ENCODE assay signal across 1 cellular context in the genomic region with DNA sequence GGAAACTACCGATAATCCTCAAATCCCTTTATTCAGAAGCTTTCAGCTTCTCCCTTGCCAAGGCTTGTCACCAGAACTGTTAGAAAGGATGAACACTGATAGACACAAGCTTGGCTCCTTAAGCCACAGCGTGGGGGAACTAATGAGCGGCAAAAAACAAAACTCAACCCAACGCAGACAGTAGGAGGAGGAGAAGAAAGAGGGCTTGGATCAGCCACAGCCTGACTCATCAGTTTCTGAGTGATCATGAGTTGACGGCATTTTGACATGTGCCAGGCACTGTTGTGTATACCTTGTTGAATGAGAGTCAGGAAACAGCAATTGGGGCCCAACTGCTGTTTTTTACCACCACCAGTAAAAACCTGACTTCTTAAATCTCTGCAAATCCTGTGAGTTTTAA.
A peak's percentile ranks its signal among the peaks of the same experiment; 100 is the strongest.
TF ChIP-seq lines count a peak whose summit lies in the region.

No MANE protein-coding gene starts in this region.

TF ChIP-seq in K562, 482 proteins besides CTCF, POLR2A, EP300 and RAD21 (continues in another document):
- TF ChIP-seq, protein P1, sequence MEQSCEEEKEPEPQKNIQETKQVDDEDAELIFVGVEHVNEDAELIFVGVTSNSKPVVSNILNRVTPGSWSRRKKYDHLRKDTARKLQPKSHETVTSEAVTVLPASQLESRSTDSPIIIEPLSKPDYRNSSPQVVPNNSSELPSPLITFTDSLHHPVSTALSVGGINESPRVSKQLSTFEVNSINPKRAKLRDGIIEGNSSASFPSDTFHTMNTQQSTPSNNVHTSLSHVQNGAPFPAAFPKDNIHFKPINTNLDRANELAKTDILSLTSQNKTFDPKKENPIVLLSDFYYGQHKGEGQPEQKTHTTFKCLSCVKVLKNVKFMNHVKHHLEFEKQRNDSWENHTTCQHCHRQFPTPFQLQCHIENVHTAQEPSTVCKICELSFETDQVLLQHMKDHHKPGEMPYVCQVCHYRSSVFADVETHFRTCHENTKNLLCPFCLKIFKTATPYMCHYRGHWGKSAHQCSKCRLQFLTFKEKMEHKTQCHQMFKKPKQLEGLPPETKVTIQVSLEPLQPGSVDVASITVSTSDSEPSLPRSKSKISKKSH (CRISPR knock-in tag; IDR thresholded peaks at IDR 0.05) = no peak
- TF ChIP-seq ZNF311 (CRISPR knock-in tag; IDR thresholded peaks at IDR 0.05) (no peak), ZNF668 (CRISPR knock-in tag; IDR thresholded peaks at IDR 0.05) (no peak), TBP (optimal IDR thresholded peaks at IDR 0.05; ENCODE audit: low read depth, low read length) (peak; percentile 19), SIRT6 (IDR thresholded peaks at IDR 0.05; ENCODE audit: low read depth, low read length) (no peak), POLR2G (IDR thresholded peaks at IDR 0.05; ENCODE audit: low read depth, low read length) (no peak), BCL6 (CRISPR knock-in tag; IDR thresholded peaks at IDR 0.05) (no peak), ZNF764 (CRISPR knock-in tag; IDR thresholded peaks at IDR 0.05; ENCODE audit: low read depth) (no peak), MAFG (tag; conservative IDR thresholded peaks at IDR 0.05) (peak; percentile 96), ESRRB (CRISPR knock-in tag; IDR thresholded peaks at IDR 0.05; ENCODE audit: borderline replicate concordance) (no peak), ZC3H4 (CRISPR knock-in tag; IDR thresholded peaks at IDR 0.05; ENCODE audit: borderline replicate concordance) (no peak), MAFK (IDR thresholded peaks at IDR 0.05; ENCODE audit: low read length) (peak; percentile 84), MXI1 (IDR thresholded peaks at IDR 0.05; ENCODE audit: low read depth, low read length) (no peak), THRAP3 (IDR thresholded peaks at IDR 0.05; ENCODE audit: borderline replicate concordance) (no peak), ZNF121 (CRISPR knock-in tag; conservative IDR thresholded peaks at IDR 0.05) (no peak), FOSL1 (tag; conservative IDR thresholded peaks at IDR 0.05) (peak; percentile 48), SMC3 (conservative IDR thresholded peaks at IDR 0.05; ENCODE audit: insufficient read depth, low read depth, low read length) (no peak), BHLHE40 (IDR thresholded peaks at IDR 0.05; ENCODE audit: low read length) (peak; percentile 52; the same call in 1 of the 2 replicates), EHMT2 (IDR thresholded peaks at IDR 0.05) (0 out of 2 replicates have a peak, but pooled peaks have one; percentile 39), MAFF (IDR thresholded peaks at IDR 0.05; ENCODE audit: low read length) (peak; percentile 83), CREM (IDR thresholded peaks at IDR 0.05; ENCODE audit: low read depth) (no peak), EZH2 (IDR thresholded peaks at IDR 0.05; ENCODE audit: borderline replicate concordance, low read depth, low read length) (no peak), CXXC5 (CRISPR knock-in tag; IDR thresholded peaks at IDR 0.05) (peak; percentile 33; the same call in 1 of the 2 replicates), L3MBTL2 (IDR thresholded peaks at IDR 0.05) (peak; percentile 74; the same call in 1 of the 2 replicates), NCOR1 (IDR thresholded peaks at IDR 0.05) (no peak), IRF2 (CRISPR knock-in tag; IDR thresholded peaks at IDR 0.05) (no peak), NR3C1 (CRISPR knock-in tag; IDR thresholded peaks at IDR 0.05) (no peak), CBX3 (IDR thresholded peaks at IDR 0.05; ENCODE audit: borderline replicate concordance in 1 of 2, low read length in 2 of 2) (0 out of 3 replicates have a peak, but pooled peaks of 1 of the 2 experiments have one; percentile 15), ZNF644 (tag; IDR thresholded peaks at IDR 0.05; ENCODE audit: low read depth) (no peak), EGR1 (conservative IDR thresholded peaks at IDR 0.05) (0 out of 2 replicates have a peak, but pooled peaks have one; percentile 4), ZKSCAN8 (CRISPR knock-in tag; IDR thresholded peaks at IDR 0.05) (peak; percentile 56; the same call in 1 of the 2 replicates)
- TF ChIP-seq, protein P2, sequence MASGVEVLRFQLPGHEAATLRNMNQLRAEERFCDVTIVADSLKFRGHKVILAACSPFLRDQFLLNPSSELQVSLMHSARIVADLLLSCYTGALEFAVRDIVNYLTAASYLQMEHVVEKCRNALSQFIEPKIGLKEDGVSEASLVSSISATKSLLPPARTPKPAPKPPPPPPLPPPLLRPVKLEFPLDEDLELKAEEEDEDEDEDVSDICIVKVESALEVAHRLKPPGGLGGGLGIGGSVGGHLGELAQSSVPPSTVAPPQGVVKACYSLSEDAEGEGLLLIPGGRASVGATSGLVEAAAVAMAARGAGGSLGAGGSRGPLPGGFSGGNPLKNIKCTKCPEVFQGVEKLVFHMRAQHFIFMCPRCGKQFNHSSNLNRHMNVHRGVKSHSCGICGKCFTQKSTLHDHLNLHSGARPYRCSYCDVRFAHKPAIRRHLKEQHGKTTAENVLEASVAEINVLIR (CRISPR knock-in tag; IDR thresholded peaks at IDR 0.05) = no peak
- TF ChIP-seq, protein P3, sequence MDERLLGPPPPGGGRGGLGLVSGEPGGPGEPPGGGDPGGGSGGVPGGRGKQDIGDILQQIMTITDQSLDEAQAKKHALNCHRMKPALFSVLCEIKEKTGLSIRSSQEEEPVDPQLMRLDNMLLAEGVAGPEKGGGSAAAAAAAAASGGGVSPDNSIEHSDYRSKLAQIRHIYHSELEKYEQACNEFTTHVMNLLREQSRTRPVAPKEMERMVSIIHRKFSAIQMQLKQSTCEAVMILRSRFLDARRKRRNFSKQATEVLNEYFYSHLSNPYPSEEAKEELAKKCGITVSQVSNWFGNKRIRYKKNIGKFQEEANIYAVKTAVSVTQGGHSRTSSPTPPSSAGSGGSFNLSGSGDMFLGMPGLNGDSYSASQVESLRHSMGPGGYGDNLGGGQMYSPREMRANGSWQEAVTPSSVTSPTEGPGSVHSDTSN (CRISPR knock-in tag; IDR thresholded peaks at IDR 0.05; ENCODE audit: low read depth) = no peak
- TF ChIP-seq, protein P3 (tag; conservative IDR thresholded peaks at IDR 0.05; ENCODE audit: low read depth) = peak; percentile 53
- TF ChIP-seq, protein P4, sequence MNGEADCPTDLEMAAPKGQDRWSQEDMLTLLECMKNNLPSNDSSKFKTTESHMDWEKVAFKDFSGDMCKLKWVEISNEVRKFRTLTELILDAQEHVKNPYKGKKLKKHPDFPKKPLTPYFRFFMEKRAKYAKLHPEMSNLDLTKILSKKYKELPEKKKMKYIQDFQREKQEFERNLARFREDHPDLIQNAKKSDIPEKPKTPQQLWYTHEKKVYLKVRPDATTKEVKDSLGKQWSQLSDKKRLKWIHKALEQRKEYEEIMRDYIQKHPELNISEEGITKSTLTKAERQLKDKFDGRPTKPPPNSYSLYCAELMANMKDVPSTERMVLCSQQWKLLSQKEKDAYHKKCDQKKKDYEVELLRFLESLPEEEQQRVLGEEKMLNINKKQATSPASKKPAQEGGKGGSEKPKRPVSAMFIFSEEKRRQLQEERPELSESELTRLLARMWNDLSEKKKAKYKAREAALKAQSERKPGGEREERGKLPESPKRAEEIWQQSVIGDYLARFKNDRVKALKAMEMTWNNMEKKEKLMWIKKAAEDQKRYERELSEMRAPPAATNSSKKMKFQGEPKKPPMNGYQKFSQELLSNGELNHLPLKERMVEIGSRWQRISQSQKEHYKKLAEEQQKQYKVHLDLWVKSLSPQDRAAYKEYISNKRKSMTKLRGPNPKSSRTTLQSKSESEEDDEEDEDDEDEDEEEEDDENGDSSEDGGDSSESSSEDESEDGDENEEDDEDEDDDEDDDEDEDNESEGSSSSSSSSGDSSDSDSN (IDR thresholded peaks at IDR 0.05; ENCODE audit: borderline replicate concordance in 1 of 2, low read depth in 2 of 2, low read length in 2 of 2) = 0 out of 4 replicates have a peak, but pooled peaks of 1 of the 2 experiments have one; percentile 20
- TF ChIP-seq, protein P5, sequence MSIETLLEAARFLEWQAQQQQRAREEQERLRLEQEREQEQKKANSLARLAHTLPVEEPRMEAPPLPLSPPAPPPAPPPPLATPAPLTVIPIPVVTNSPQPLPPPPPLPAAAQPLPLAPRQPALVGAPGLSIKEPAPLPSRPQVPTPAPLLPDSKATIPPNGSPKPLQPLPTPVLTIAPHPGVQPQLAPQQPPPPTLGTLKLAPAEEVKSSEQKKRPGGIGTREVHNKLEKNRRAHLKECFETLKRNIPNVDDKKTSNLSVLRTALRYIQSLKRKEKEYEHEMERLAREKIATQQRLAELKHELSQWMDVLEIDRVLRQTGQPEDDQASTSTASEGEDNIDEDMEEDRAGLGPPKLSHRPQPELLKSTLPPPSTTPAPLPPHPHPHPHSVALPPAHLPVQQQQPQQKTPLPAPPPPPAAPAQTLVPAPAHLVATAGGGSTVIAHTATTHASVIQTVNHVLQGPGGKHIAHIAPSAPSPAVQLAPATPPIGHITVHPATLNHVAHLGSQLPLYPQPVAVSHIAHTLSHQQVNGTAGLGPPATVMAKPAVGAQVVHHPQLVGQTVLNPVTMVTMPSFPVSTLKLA (conservative IDR thresholded peaks at IDR 0.05) = peak; percentile 30 to 48; a peak in 1 of 4 replicates
- TF ChIP-seq, protein P6, sequence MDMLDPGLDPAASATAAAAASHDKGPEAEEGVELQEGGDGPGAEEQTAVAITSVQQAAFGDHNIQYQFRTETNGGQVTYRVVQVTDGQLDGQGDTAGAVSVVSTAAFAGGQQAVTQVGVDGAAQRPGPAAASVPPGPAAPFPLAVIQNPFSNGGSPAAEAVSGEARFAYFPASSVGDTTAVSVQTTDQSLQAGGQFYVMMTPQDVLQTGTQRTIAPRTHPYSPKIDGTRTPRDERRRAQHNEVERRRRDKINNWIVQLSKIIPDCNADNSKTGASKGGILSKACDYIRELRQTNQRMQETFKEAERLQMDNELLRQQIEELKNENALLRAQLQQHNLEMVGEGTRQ (CRISPR knock-in tag; IDR thresholded peaks at IDR 0.05) = no peak
- TF ChIP-seq, protein P7, sequence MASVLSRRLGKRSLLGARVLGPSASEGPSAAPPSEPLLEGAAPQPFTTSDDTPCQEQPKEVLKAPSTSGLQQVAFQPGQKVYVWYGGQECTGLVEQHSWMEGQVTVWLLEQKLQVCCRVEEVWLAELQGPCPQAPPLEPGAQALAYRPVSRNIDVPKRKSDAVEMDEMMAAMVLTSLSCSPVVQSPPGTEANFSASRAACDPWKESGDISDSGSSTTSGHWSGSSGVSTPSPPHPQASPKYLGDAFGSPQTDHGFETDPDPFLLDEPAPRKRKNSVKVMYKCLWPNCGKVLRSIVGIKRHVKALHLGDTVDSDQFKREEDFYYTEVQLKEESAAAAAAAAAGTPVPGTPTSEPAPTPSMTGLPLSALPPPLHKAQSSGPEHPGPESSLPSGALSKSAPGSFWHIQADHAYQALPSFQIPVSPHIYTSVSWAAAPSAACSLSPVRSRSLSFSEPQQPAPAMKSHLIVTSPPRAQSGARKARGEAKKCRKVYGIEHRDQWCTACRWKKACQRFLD (CRISPR knock-in tag; IDR thresholded peaks at IDR 0.05) = no peak
- TF ChIP-seq, protein P8, sequence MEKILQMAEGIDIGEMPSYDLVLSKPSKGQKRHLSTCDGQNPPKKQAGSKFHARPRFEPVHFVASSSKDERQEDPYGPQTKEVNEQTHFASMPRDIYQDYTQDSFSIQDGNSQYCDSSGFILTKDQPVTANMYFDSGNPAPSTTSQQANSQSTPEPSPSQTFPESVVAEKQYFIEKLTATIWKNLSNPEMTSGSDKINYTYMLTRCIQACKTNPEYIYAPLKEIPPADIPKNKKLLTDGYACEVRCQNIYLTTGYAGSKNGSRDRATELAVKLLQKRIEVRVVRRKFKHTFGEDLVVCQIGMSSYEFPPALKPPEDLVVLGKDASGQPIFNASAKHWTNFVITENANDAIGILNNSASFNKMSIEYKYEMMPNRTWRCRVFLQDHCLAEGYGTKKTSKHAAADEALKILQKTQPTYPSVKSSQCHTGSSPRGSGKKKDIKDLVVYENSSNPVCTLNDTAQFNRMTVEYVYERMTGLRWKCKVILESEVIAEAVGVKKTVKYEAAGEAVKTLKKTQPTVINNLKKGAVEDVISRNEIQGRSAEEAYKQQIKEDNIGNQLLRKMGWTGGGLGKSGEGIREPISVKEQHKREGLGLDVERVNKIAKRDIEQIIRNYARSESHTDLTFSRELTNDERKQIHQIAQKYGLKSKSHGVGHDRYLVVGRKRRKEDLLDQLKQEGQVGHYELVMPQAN (IDR thresholded peaks at IDR 0.05; ENCODE audit: borderline replicate concordance) = no peak
